ENCODE assay signal across 8 cellular contexts in the genomic region with DNA sequence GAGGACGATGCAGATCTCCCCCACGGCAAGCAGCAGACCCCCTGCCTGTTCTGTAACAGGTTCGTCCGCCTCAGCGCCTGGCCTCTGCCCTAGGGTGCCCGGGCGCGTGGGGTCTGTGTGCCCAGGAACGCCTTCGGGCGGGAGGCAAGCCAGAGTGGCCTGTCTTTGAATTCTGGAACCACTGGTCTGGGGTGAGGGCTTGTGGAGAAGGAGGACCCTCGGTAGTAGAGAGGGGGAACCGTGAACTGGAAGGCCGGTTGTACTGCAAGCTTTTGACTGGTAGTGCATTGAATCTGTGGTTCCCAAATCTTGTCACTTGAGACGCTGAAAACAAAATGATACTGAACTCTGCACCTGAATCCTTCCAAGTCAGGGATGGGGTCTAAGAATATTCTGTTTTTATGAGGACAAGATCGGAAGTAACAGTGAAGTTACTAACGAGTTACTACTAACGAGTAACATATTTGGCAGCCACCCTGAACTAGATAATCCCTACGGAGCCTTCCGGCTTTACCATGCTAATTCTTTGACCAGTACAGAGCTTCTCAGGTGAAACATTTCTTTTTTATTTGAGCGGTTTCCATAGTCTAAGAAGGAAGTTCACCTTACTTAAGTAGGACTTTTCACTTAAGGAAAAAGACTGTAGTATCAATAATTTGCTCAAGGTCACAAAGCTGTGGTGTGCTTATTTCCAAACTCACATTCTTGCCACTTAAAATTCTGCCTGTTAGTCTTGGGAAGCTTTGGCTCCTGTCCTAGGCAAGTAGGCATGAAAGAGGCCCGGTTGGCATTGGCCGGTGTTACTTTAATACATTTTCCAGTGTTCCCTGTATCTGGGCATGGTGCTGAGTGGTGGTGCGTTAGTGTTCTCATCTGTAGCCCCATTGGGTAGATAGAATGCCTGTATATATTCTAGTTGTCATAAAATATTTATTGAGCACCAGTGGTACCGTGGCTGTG. TPM values are rescaled to one million over a fixed set of nuclear protein-coding genes. Genes with fewer than 3 reads are reported as not detected.
A peak's percentile ranks its signal among the peaks of the same experiment; 100 is the strongest.
DNase-seq lines count a peak whose midpoint lies in the region; ATAC-seq, FAIRE-seq and TF ChIP-seq lines count a peak whose summit lies in the region.

No MANE protein-coding gene starts in this region.

- H3K9ac ChIP-seq in HepG2 (ENCODE audit: insufficient read depth, low read depth, low read length), result peak overlapping the region; percentile 79

- H3K79me2 ChIP-seq in HepG2 (ENCODE audit: insufficient read depth, low read length), result peaks cover 11% of the 10 kb centered on the region

- no peak for TF ChIP-seq CTCF in 22Rv1 (IDR thresholded peaks at IDR 0.05)
- no peak for TF ChIP-seq CTCF in GM10266 (IDR thresholded peaks at IDR 0.05; ENCODE audit: control insufficient read depth, insufficient read depth, low read depth, missing control alignments)
- no peak for TF ChIP-seq CTCF in brain microvascular endothelial cell (IDR thresholded peaks at IDR 0.05; ENCODE audit: low read depth, low read length, missing control alignments)
- TF ChIP-seq CTCF in HepG2 (CRISPR knock-in tag; IDR thresholded peaks at IDR 0.05), result no peak

- H3K27ac ChIP-seq in 22Rv1 (peak overlapping the region; percentile 71), brain microvascular endothelial cell (peak overlapping the region; percentile 92), HepG2 (ENCODE audit: extremely low read length, insufficient read depth, low read length) (peak overlapping the region; percentile 79), thymus (ENCODE audit: low read depth) (peak overlapping the region; percentile 99)

- no peak overlapping the region for H2AFZ ChIP-seq in HepG2 (ENCODE audit: low read length)

- BruUV-seq in HepG2 (replicated peaks; lab: Mats Ljungman, UMichigan), result TSS peak; percentile 60

- H3K9me3 ChIP-seq in HepG2 (ENCODE audit: low read length) (no peaks in the 10 kb centered on the region), thymus (ENCODE audit: control insufficient read depth) (no peaks in the 10 kb centered on the region)

- no peaks in the 10 kb centered on the region for H3K27me3 ChIP-seq in brain microvascular endothelial cell (replicated peaks)
- no peaks in the 10 kb centered on the region for H3K27me3 ChIP-seq in HepG2 (ENCODE audit: control insufficient read depth in 1 of 2, insufficient read depth in 2 of 2, low read length in 2 of 2)
- H3K27me3 ChIP-seq in thymus (ENCODE audit: control insufficient read depth, insufficient read depth), result no peaks in the 10 kb centered on the region

- CTCF ChIA-PET in HepG2 (lab: Yijun Ruan, JAX; ENCODE audit: low intra/inter-chr PET ratio, low total read pairs), result interaction anchor here (1.9 kb wide), 1 partner anchor 222 kb away, joined by 18 read pairs; no protein-coding TSS in a partner anchor

- POLR2A ChIA-PET in HepG2 (lab: Yijun Ruan, JAX), result no interaction called here

- no peak for TF ChIP-seq POLR2A in HepG2 (IDR thresholded peaks at IDR 0.05; ENCODE audit: insufficient read depth in 1 of 2, low read depth in 2 of 2, low read length in 2 of 2)

- H3K4me2 ChIP-seq in HepG2 (ENCODE audit: low read depth, low read length), result peak overlapping the region; percentile 74

- TF ChIP-seq RAD21 in HepG2 (CRISPR knock-in tag; IDR thresholded peaks at IDR 0.05), result no peak

- peak; percentile 24 for DNase-seq in GM10266 (ENCODE audit: extremely low spot score)
- DNase-seq in NCI-H748 treated with DMSO at 0.1 percent for 48 hours (lab: John Stamatoyannopoulos, UW), result peak; percentile 14
- no peak for DNase-seq in brain microvascular endothelial cell
- DNase-seq in HepG2 (ENCODE audit: low spot score), result peak; percentile 15
- DNase-seq in NCI-H1048 (lab: John Stamatoyannopoulos, UW), result no peak

- H4K20me1 ChIP-seq in HepG2 (ENCODE audit: insufficient read depth, low read length), result no peaks in the 10 kb centered on the region

- WGBS in HepG2 (ENCODE audit: low lambda C conversion rate), result 3% methylated on average over 10 of the region's 25 CpGs
- WGBS in thymus, result 20% methylated on average over 25 of the region's 25 CpGs

- H3K36me3 ChIP-seq in brain microvascular endothelial cell (replicated peaks) (no peaks in the 10 kb centered on the region), HepG2 (replicated peaks in 1 of 2; ENCODE audit: control insufficient read depth in 1 of 2, insufficient read depth in 2 of 2, low read length in 2 of 2) (no peaks in the 10 kb centered on the region; a peak in 2 of 5 replicates), thymus (ENCODE audit: control insufficient read depth, insufficient read depth) (no peaks in the 10 kb centered on the region)

- H3K4me3 ChIP-seq in brain microvascular endothelial cell (ENCODE audit: low read depth, low read length), result peak overlapping the region; percentile 95
- H3K4me3 ChIP-seq in HepG2 (replicated peaks in 1 of 3; ENCODE audit: insufficient read depth in 1 of 3, low read depth in 2 of 3, low read length in 3 of 3), result peak overlapping the region; percentile 87 to 99 (median 98)
- peak overlapping the region; percentile 60 for H3K4me3 ChIP-seq in thymus (ENCODE audit: low read length)

- ATAC-seq in HG02852 (IDR thresholded peaks at IDR 0.05; ENCODE audit: unreplicated experiment) (peak; percentile 8), HepG2 (peak; percentile 67)

- FAIRE-seq in HepG2 (lab: Jason Lieb, UNC), result no peak

- in situ Hi-C loops in brain microvascular endothelial cell (cut with HindIII; ENCODE audit: low pct_ligation_motif_present, low sequenced_read_pairs), result no loop called here
- in situ Hi-C loops in HepG2 (cut with HindIII; ENCODE audit: extremely low pct_ligation_motif_present, low pct_unique_long_range_greater_than_20kb), result loop anchor here (5.0 kb wide), 1 partner anchor 219 kb away; no protein-coding TSS in a partner anchor

- intact Hi-C loops in HepG2 (cut with micrococcal nuclease; ENCODE audit: unreplicated experiment), result no loop called here

- H3K4me1 ChIP-seq in HepG2 (ENCODE audit: insufficient read depth, low read length) (peaks cover 18% of the 10 kb centered on the region), thymus (ENCODE audit: control insufficient read depth, insufficient read depth, low read length) (no peaks in the 10 kb centered on the region)

- no peak for TF ChIP-seq EP300 in HepG2 (IDR thresholded peaks at IDR 0.05; ENCODE audit: low read depth in 2 of 2, low read length in 2 of 2)
- no peak for TF ChIP-seq EP300 in HepG2 (CRISPR knock-in tag; IDR thresholded peaks at IDR 0.05; ENCODE audit: borderline replicate concordance)

RNA-seq across cellular contexts. Expression of gene PRMT3, which starts 0.9 kb away (rescaled TPM):
- 27.7 and 38.3 TPM in 2 replicates for total RNA-seq in HepG2 (2016; rRNA removed; fragmentation: Illumina TruSeq; extraction: Trizol)
- total RNA-seq in HepG2 (2016; cell fraction: cytosol; rRNA removed; fragmentation: Illumina TruSeq; extraction: Trizol; ENCODE audit: low read depth), result 5.3 and 7.3 TPM in 2 replicates
- total RNA-seq in HepG2 (2016; cell fraction: insoluble cytoplasmic fraction; rRNA removed; fragmentation: Illumina TruSeq; extraction: Trizol), result 29.3 and 38.2 TPM in 2 replicates
- 11.2 and 12.4 TPM in 2 replicates for total RNA-seq in HepG2 (2016; cell fraction: membrane; rRNA removed; fragmentation: Illumina TruSeq; extraction: Trizol)
- 28.5 and 28.9 TPM in 2 replicates for total RNA-seq in HepG2 (2016; cell fraction: nucleus; rRNA removed; fragmentation: Illumina TruSeq; extraction: Trizol)
- polyA plus RNA-seq in HepG2 (2011; rRNA removed), result 7.5 and 9.1 TPM in 2 replicates
- 4.1 and 6.3 TPM in 2 replicates for polyA plus RNA-seq in HepG2 (2011; cell fraction: cytosol; rRNA removed)
- 4.0 and 4.2 TPM in 2 replicates for polyA plus RNA-seq in HepG2 (2011; cell fraction: nucleus; rRNA removed)
- polyA plus RNA-seq in HepG2 (2012), result 11.8 and 12.6 TPM in 2 replicates
- polyA plus RNA-seq in HepG2 (2016; cell fraction: cytosol; fragmentation: Illumina TruSeq; extraction: Trizol; ENCODE audit: low read depth), result 3.8 and 4.3 TPM in 2 replicates
- 29.3 and 32.8 TPM in 2 replicates for polyA plus RNA-seq in HepG2 (2016; cell fraction: insoluble cytoplasmic fraction; fragmentation: Illumina TruSeq; extraction: Trizol; ENCODE audit: low read depth)
- polyA plus RNA-seq in HepG2 (2016; cell fraction: membrane; fragmentation: Illumina TruSeq; extraction: Trizol; ENCODE audit: low read depth), result 7.3 and 7.5 TPM in 2 replicates
- 16.8 and 19.7 TPM in 2 replicates for polyA plus RNA-seq in HepG2 (2016; cell fraction: nucleus; fragmentation: Illumina TruSeq; extraction: Trizol; ENCODE audit: insufficient read depth, low read depth)
- 7.8 and 28.3 TPM in 2 replicates for polyA minus RNA-seq in HepG2 (2011; rRNA and poly(A)+ RNA removed; ENCODE audit: low replicate concordance)
- polyA minus RNA-seq in HepG2 (2011; cell fraction: cytosol; rRNA and poly(A)+ RNA removed), result 7.0 and 7.1 TPM in 2 replicates
- 28.8 and 29.0 TPM in 2 replicates for polyA minus RNA-seq in HepG2 (2011; cell fraction: nucleus; rRNA and poly(A)+ RNA removed)
- 12.8 TPM for polyA plus RNA-seq in thymus

RNA-seq across cellular contexts. Expression of gene HTATIP2, which starts 24.9 kb away (rescaled TPM):
- not detected in 2 replicates for total RNA-seq in HepG2 (2016; rRNA removed; fragmentation: Illumina TruSeq; extraction: Trizol)
- not detected in 2 replicates for total RNA-seq in HepG2 (2016; cell fraction: cytosol; rRNA removed; fragmentation: Illumina TruSeq; extraction: Trizol; ENCODE audit: low read depth)
- total RNA-seq in HepG2 (2016; cell fraction: insoluble cytoplasmic fraction; rRNA removed; fragmentation: Illumina TruSeq; extraction: Trizol), result not detected in 2 replicates
- total RNA-seq in HepG2 (2016; cell fraction: membrane; rRNA removed; fragmentation: Illumina TruSeq; extraction: Trizol), result not detected in 2 replicates
- not detected in 2 replicates for total RNA-seq in HepG2 (2016; cell fraction: nucleus; rRNA removed; fragmentation: Illumina TruSeq; extraction: Trizol)
- polyA plus RNA-seq in HepG2 (2011; rRNA removed) (not detected in 2 replicates), thymus (44.9 TPM)
- polyA plus RNA-seq in HepG2 (2011; cell fraction: cytosol; rRNA removed), result not detected in 2 replicates
- polyA plus RNA-seq in HepG2 (2011; cell fraction: nucleus; rRNA removed), result not detected in 2 replicates
- polyA plus RNA-seq in HepG2 (2012), result not detected in 2 replicates
- polyA plus RNA-seq in HepG2 (2016; cell fraction: cytosol; fragmentation: Illumina TruSeq; extraction: Trizol; ENCODE audit: low read depth), result not detected in 2 replicates
- polyA plus RNA-seq in HepG2 (2016; cell fraction: insoluble cytoplasmic fraction; fragmentation: Illumina TruSeq; extraction: Trizol; ENCODE audit: low read depth), result not detected in 2 replicates
- not detected in 2 replicates for polyA plus RNA-seq in HepG2 (2016; cell fraction: membrane; fragmentation: Illumina TruSeq; extraction: Trizol; ENCODE audit: low read depth)
- polyA plus RNA-seq in HepG2 (2016; cell fraction: nucleus; fragmentation: Illumina TruSeq; extraction: Trizol; ENCODE audit: insufficient read depth, low read depth), result not detected in 2 replicates
- 82.8 TPM in 1 of 2 replicates, not detected in the other for polyA minus RNA-seq in HepG2 (2011; rRNA and poly(A)+ RNA removed; ENCODE audit: low replicate concordance)
- 0.40 and 0.70 TPM in 2 replicates for polyA minus RNA-seq in HepG2 (2011; cell fraction: cytosol; rRNA and poly(A)+ RNA removed)
- 0.87 TPM in 1 of 2 replicates, not detected in the other for polyA minus RNA-seq in HepG2 (2011; cell fraction: nucleus; rRNA and poly(A)+ RNA removed)

Comparison
In these comparisons a context has a peak if more than half of its experiments do, and no peak if none do; other contexts are left out.
1. DNase-seq: peak in GM10266 (single experiment), NCI-H748 treated with DMSO at 0.1 percent for 48 hours (single experiment) and HepG2 (single experiment); none in brain microvascular endothelial cell (single experiment) and NCI-H1048 (single experiment).
2. RNA of gene HTATIP2, which starts 24.9 kb away (polyA plus RNA-seq): 44.9 TPM in thymus (single experiment); not detected in HepG2; every median in the first group is over 10 times any median in the second.
3. Peak in every context shown above with its lines, with median percentiles within 50 percentile points of each other: H3K27ac ChIP-seq and H3K4me3 ChIP-seq.